In genomic region chr9:108269421-108269820, GRCh38 we compare ENCODE assay signal across 17 cellular contexts.
DNase-seq lines count a peak whose midpoint lies in the region; ATAC-seq and TF ChIP-seq lines count a peak whose summit lies in the region.
"Had no signal": no experiment of that assay in that cellular context is flagged by ENCODE, and none has a peak within 500 bp of the region (broad histone marks: within the 10 kb centered on the region; RNA-seq: fewer than 3 reads in every experiment).

No MANE protein-coding gene starts in this region.

- no peaks in the 10 kb centered on the region for H3K79me2 ChIP-seq in hepatocyte

- no peaks in the 10 kb centered on the region for H3K36me3 ChIP-seq in hepatocyte (replicated peaks; ENCODE audit: insufficient read depth, low read depth)
- no peaks in the 10 kb centered on the region for H3K36me3 ChIP-seq in effector memory CD4-positive, alpha-beta T cell (ENCODE audit: control insufficient read depth, insufficient read depth, low read length)
- H3K36me3 ChIP-seq: SJSA1 had no signal

- no peak overlapping the region for H2AFZ ChIP-seq in hepatocyte

- no peaks in the 10 kb centered on the region for H4K20me1 ChIP-seq in hepatocyte (ENCODE audit: insufficient read depth, poor library complexity, severe bottlenecking)

- no peak overlapping the region for H3K4me2 ChIP-seq in hepatocyte

- H3K27ac ChIP-seq in hepatocyte: peak overlapping the region; percentile 95
- H3K27ac ChIP-seq in effector memory CD4-positive, alpha-beta T cell (ENCODE audit: insufficient read depth, low read length, poor library complexity, severe bottlenecking): no peak overlapping the region
- H3K27ac ChIP-seq: SJSA1 had no signal

- H3K4me3 ChIP-seq in GM12865 (ENCODE audit: low read depth, low read length): no peak overlapping the region
- no peak overlapping the region for H3K4me3 ChIP-seq in hepatocyte
- H3K4me3 ChIP-seq in effector memory CD4-positive, alpha-beta T cell (ENCODE audit: insufficient read depth, low read depth, low read length, poor library complexity, severe bottlenecking): no peak overlapping the region
- H3K4me3 ChIP-seq: SJSA1 had no signal

- DNase-seq in GM12865 (ENCODE audit: low read depth) (peak; percentile 50), Kasumi-1 (lab: John Stamatoyannopoulos, UW) (peak; percentile 17 to 43), NOMO-1 treated with DMSO at 0.1 percent for 48 hours (lab: John Stamatoyannopoulos, UW; ENCODE audit: unreplicated experiment) (peak; percentile 86), hepatocyte (ENCODE audit: low spot score) (no peak), AG08396 (ENCODE audit: low spot score) (no peak), DMS79 treated with DMSO at 0.1 percent for 48 hours (lab: John Stamatoyannopoulos, UW) (no peak)
- DNase-seq in effector memory CD4-positive, alpha-beta T cell: no peak
- DNase-seq: CD4-positive, CD25-positive, alpha-beta regulatory T cell; DMS79; NCI-H1092 treated with DMSO at 0.1 percent for 48 hours; NCI-H187; NCI-H446; NCI-H774; RPMI8226; T-helper 1 cell had no signal

- TF ChIP-seq CTCF in GM12865 (IDR thresholded peaks at IDR 0.05; ENCODE audit: insufficient read depth, low read depth, low read length, missing control alignments) (no peak), hepatocyte (IDR thresholded peaks at IDR 0.05; ENCODE audit: poor library complexity) (no peak)

- H3K9me3 ChIP-seq in hepatocyte (ENCODE audit: low read depth): no peaks in the 10 kb centered on the region
- no peaks in the 10 kb centered on the region for H3K9me3 ChIP-seq in effector memory CD4-positive, alpha-beta T cell (ENCODE audit: control insufficient read depth, low read length)
- H3K9me3 ChIP-seq: SJSA1 had no signal

- 91% methylated on average over 1 of the region's 1 CpG for WGBS in hepatocyte (ENCODE audit: low lambda C conversion rate, missing lambda C conversion rate)

- H3K4me1 ChIP-seq in hepatocyte (ENCODE audit: insufficient read depth): peaks cover 35% of the 10 kb centered on the region
- no peaks in the 10 kb centered on the region for H3K4me1 ChIP-seq in effector memory CD4-positive, alpha-beta T cell (ENCODE audit: control insufficient read depth, insufficient read depth, low read length, poor library complexity, severe bottlenecking)

- H3K9me2 ChIP-seq in hepatocyte (replicated peaks; ENCODE audit: insufficient read depth): no peaks in the 10 kb centered on the region

- no peaks in the 10 kb centered on the region for H3K27me3 ChIP-seq in hepatocyte
- H3K27me3 ChIP-seq in effector memory CD4-positive, alpha-beta T cell (replicated peaks; ENCODE audit: control insufficient read depth, insufficient read depth, low read length, poor library complexity, severe bottlenecking): no peaks in the 10 kb centered on the region
- H3K27me3 ChIP-seq: SJSA1 had no signal

- no peak for ATAC-seq in GM19328 (IDR thresholded peaks at IDR 0.05; ENCODE audit: unreplicated experiment)

Comparison
In these comparisons a context has a peak if more than half of its experiments do, and no peak if none do; other contexts are left out.
1. DNase-seq: peak in GM12865 (single experiment), Kasumi-1 (2 of 2) and NOMO-1 treated with DMSO at 0.1 percent for 48 hours (single experiment); none in hepatocyte (single experiment), effector memory CD4-positive, alpha-beta T cell (0 of 3), AG08396 (single experiment) and DMS79 treated with DMSO at 0.1 percent for 48 hours (single experiment).